1 cellular context compared by ENCODE assay signal in genomic region chr7:99120503-99120902, GRCh38.
TF ChIP-seq lines count a peak whose summit lies in the region.

No MANE protein-coding gene starts in this region.

TF ChIP-seq in SK-N-SH, 30 proteins besides CTCF, POLR2A, EP300 and RAD21 (continued from another document):
- TF ChIP-seq FOSL2 (IDR thresholded peaks at IDR 0.05; ENCODE audit: borderline replicate concordance, low read depth), result no peak
